Comparison of ENCODE assay signal across 1 cellular context in genomic region chr4:90071289-90072235, GRCh38.
TF ChIP-seq lines count a peak whose summit lies in the region.

No MANE protein-coding gene starts in this region.

TF ChIP-seq in GM12878, 131 proteins besides CTCF, POLR2A, EP300 and RAD21 (continued from another document):
- no peak for TF ChIP-seq SKIL (IDR thresholded peaks at IDR 0.05; ENCODE audit: low read depth, poor library complexity, severe bottlenecking)
- TF ChIP-seq IKZF1 (conservative IDR thresholded peaks at IDR 0.05) = 0 out of 2 replicates have a peak, but pooled peaks have one; percentile 29
- no peak for TF ChIP-seq KDM1A (IDR thresholded peaks at IDR 0.05; ENCODE audit: borderline replicate concordance)
- TF ChIP-seq BRCA1 (IDR thresholded peaks at IDR 0.05; ENCODE audit: low read depth, low read length) = no peak
- TF ChIP-seq HDAC2 (IDR thresholded peaks at IDR 0.05) = no peak
- TF ChIP-seq ZNF384 (IDR thresholded peaks at IDR 0.05; ENCODE audit: borderline replicate concordance, low read depth, low read length) = peak; percentile 42; the same call in 1 of the 2 replicates
- no peak for TF ChIP-seq MTA3 (IDR thresholded peaks at IDR 0.05; ENCODE audit: borderline replicate concordance, low read length)
- peak; percentile 67; the same call in 1 of the 2 replicates for TF ChIP-seq SPI1 (IDR thresholded peaks at IDR 0.05; ENCODE audit: borderline replicate concordance, insufficient read depth, low read depth, low read length)
- no peak for TF ChIP-seq PBX3 (IDR thresholded peaks at IDR 0.05; ENCODE audit: insufficient replicate concordance, low read depth, low read length)
- no peak for TF ChIP-seq HSF1 (IDR thresholded peaks at IDR 0.05; ENCODE audit: low read depth, low read length)
- no peak for TF ChIP-seq E2F4 (IDR thresholded peaks at IDR 0.05; ENCODE audit: low read depth, low read length)
- no peak for TF ChIP-seq RFX5 (IDR thresholded peaks at IDR 0.05; ENCODE audit: low read depth, low read length)
- no peak for TF ChIP-seq RAD51 (IDR thresholded peaks at IDR 0.05)
- no peak for TF ChIP-seq RELB (IDR thresholded peaks at IDR 0.05; ENCODE audit: low read depth)
